14 cellular contexts compared by ENCODE assay signal in the genomic region with DNA sequence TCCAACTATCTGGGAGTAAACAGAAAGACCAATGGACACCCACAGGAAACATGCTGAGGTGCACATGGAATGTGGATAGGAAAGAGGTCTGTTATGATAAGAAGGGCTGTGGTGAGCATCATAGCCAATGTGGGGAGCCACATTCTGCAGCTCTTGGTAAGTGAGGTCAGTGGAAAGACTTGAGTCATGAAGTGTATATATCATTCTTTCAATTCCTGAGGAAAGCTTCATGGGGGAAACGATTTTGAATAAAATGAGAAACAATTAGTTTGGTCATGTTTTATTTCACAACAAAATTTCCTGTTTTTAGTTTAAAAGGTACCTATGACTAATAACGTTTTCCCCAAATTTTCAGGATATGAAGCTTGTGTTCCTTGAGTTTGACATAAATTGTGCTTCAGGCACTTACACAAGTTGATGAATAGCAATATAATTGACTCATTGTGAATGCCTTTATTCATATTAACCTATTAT. TPM values are rescaled to one million over a fixed set of nuclear protein-coding genes. Genes with fewer than 3 reads are reported as not detected.
A peak's percentile ranks its signal among the peaks of the same experiment; 100 is the strongest.
DNase-seq lines count a peak whose midpoint lies in the region; ATAC-seq and TF ChIP-seq lines count a peak whose summit lies in the region.
"Had no signal": no experiment of that assay in that cellular context is flagged by ENCODE, and none has a peak within 500 bp of the region (broad histone marks: within the 10 kb centered on the region; RNA-seq: fewer than 3 reads in every experiment).

No MANE protein-coding gene starts in this region.

- intact Hi-C loops in activated naive CD4-positive, alpha-beta T cell treated with anti-CD3 and anti-CD28 coated beads for 36 hours (cut with micrococcal nuclease) = loop anchor here (1.0 to 5.0 kb wide), 3 partner anchors 203 to 651 kb away; no protein-coding TSS in a partner anchor
- intact Hi-C loops in esophagus squamous epithelium (cut with DNase I) = no loop called here

- H3K9me3 Mint-ChIP-seq in activated naive CD4-positive, alpha-beta T cell treated with anti-CD3 and anti-CD28 coated beads for 36 hours = no peaks in the 10 kb centered on the region
- H3K9me3 Mint-ChIP-seq: activated naive CD4-positive, alpha-beta T cell treated with anti-CD3 and anti-CD28 coated beads, Interleukin-2, amount 10 ng/mL, durations not matched to agents 7 days and 5 days had no signal

- H3K4me3 Mint-ChIP-seq in activated naive CD4-positive, alpha-beta T cell treated with anti-CD3 and anti-CD28 coated beads for 36 hours = no peak overlapping the region
- H3K4me3 Mint-ChIP-seq: activated naive CD4-positive, alpha-beta T cell treated with anti-CD3 and anti-CD28 coated beads, Interleukin-2, amount 10 ng/mL, durations not matched to agents 7 days and 5 days; neural crest cell had no signal

- H3K9ac ChIP-seq in smooth muscle cell (ENCODE audit: low read depth) = no peak overlapping the region

- H3K27me3 Mint-ChIP-seq in activated naive CD4-positive, alpha-beta T cell treated with anti-CD3 and anti-CD28 coated beads for 36 hours (ENCODE audit: low read depth) = peaks cover 3% of the 10 kb centered on the region
- H3K27me3 Mint-ChIP-seq: activated naive CD4-positive, alpha-beta T cell treated with anti-CD3 and anti-CD28 coated beads, Interleukin-2, amount 10 ng/mL, durations not matched to agents 7 days and 5 days had no signal

- H3K4me1 Mint-ChIP-seq in activated naive CD4-positive, alpha-beta T cell treated with anti-CD3 and anti-CD28 coated beads for 36 hours (ENCODE audit: low read depth) = no peaks in the 10 kb centered on the region
- H3K4me1 Mint-ChIP-seq: activated naive CD4-positive, alpha-beta T cell treated with anti-CD3 and anti-CD28 coated beads, Interleukin-2, amount 10 ng/mL, durations not matched to agents 7 days and 5 days had no signal

- H3K27me3 ChIP-seq in smooth muscle cell (ENCODE audit: low read depth) (no peaks in the 10 kb centered on the region), esophagus squamous epithelium (no peaks in the 10 kb centered on the region)
- H3K27me3 ChIP-seq: BE2C had no signal

- H3K36me3 Mint-ChIP-seq in activated naive CD4-positive, alpha-beta T cell treated with anti-CD3 and anti-CD28 coated beads for 36 hours (ENCODE audit: low read depth) = no peaks in the 10 kb centered on the region
- H3K36me3 Mint-ChIP-seq: activated naive CD4-positive, alpha-beta T cell treated with anti-CD3 and anti-CD28 coated beads, Interleukin-2, amount 10 ng/mL, durations not matched to agents 7 days and 5 days had no signal

- peak overlapping the region; percentile 60 for H3K27ac ChIP-seq in epithelial cell of prostate
- peak overlapping the region; percentile 60 for H3K27ac ChIP-seq in smooth muscle cell (ENCODE audit: low read depth)
- no peak overlapping the region for H3K27ac ChIP-seq in esophagus squamous epithelium
- H3K27ac ChIP-seq: HL-60 had no signal

- 59% methylated on average over 2 of the region's 2 CpGs for WGBS in smooth muscle cell (ENCODE audit: low lambda C conversion rate)
- 5 to 16% methylated on average over 2 of the region's 2 CpGs for WGBS in esophagus squamous epithelium, 2 donors

- no peak overlapping the region for H2AFZ ChIP-seq in smooth muscle cell (ENCODE audit: low read depth)

- H3K4me2 ChIP-seq in smooth muscle cell = peak overlapping the region; percentile 27

- no peaks in the 10 kb centered on the region for H3K79me2 ChIP-seq in smooth muscle cell (ENCODE audit: low read depth)

- no peaks in the 10 kb centered on the region for H3F3A ChIP-seq in smooth muscle cell (ENCODE audit: low read depth)

- H3K4me3 ChIP-seq in smooth muscle cell (no peak overlapping the region), esophagus squamous epithelium (no peak overlapping the region)
- H3K4me3 ChIP-seq: HAP-1 had no signal

- peak; percentile 8 for DNase-seq in activated naive CD4-positive, alpha-beta T cell treated with anti-CD3 and anti-CD28 coated beads for 36 hours
- no peak for DNase-seq in activated naive CD4-positive, alpha-beta T cell (lab: John Stamatoyannopoulos, UW)
- DNase-seq in RPMI7951 (ENCODE audit: low read depth) (peak; percentile 97), epithelial cell of prostate (ENCODE audit: low read depth, low spot score) (peak; percentile 80), smooth muscle cell (lab: John Stamatoyannopoulos, UW; ENCODE audit: unreplicated experiment) (no peak), esophagus squamous epithelium (lab: John Stamatoyannopoulos, UW) (no peak)
- DNase-seq: activated naive CD4-positive, alpha-beta T cell treated with anti-CD3 and anti-CD28 coated beads, Interleukin-2, amount 10 ng/mL, durations not matched to agents 7 days and 5 days; BE2C; NCI-H345 had no signal

- H3K4me1 ChIP-seq in smooth muscle cell (ENCODE audit: low read depth) = no peaks in the 10 kb centered on the region
- H3K4me1 ChIP-seq in esophagus squamous epithelium = no peaks in the 10 kb centered on the region
- H3K4me1 ChIP-seq: BE2C, HAP-1 had no signal

- H3K36me3 ChIP-seq in smooth muscle cell (ENCODE audit: low read depth) (no peaks in the 10 kb centered on the region), esophagus squamous epithelium (no peaks in the 10 kb centered on the region)
- H3K36me3 ChIP-seq: BE2C, HAP-1 had no signal

- no peak for TF ChIP-seq CTCF in smooth muscle cell (IDR thresholded peaks at IDR 0.05; ENCODE audit: borderline replicate concordance, insufficient read depth, poor library complexity, severe bottlenecking)
- TF ChIP-seq CTCF in esophagus squamous epithelium (IDR thresholded peaks at IDR 0.05) = no peak

- no peak for TF ChIP-seq POLR2A in esophagus squamous epithelium (IDR thresholded peaks at IDR 0.05)

- H4K20me1 ChIP-seq in smooth muscle cell (ENCODE audit: low read depth) = no peaks in the 10 kb centered on the region

- ATAC-seq in GM21786 (IDR thresholded peaks at IDR 0.05; ENCODE audit: unreplicated experiment) = no peak
- ATAC-seq in GM19324 (IDR thresholded peaks at IDR 0.05; ENCODE audit: low FRiP score, unreplicated experiment) = no peak

- CTCF ChIA-PET in activated naive CD4-positive, alpha-beta T cell treated with anti-CD3 and anti-CD28 coated beads for 36 hours (lab: Charles Lee) = interaction anchor here (0.6 to 2.8 kb wide), 4 partner anchors 8 to 472 kb away, joined by 3 to 10 read pairs (median 4); no protein-coding TSS in a partner anchor

- H3K9me3 ChIP-seq in smooth muscle cell (replicated peaks; ENCODE audit: low read depth) = no peaks in the 10 kb centered on the region
- no peaks in the 10 kb centered on the region for H3K9me3 ChIP-seq in esophagus squamous epithelium
- H3K9me3 ChIP-seq: BE2C, HAP-1 had no signal

- no peak overlapping the region for H3K27ac Mint-ChIP-seq in activated naive CD4-positive, alpha-beta T cell treated with anti-CD3 and anti-CD28 coated beads for 36 hours
- H3K27ac Mint-ChIP-seq: activated naive CD4-positive, alpha-beta T cell treated with anti-CD3 and anti-CD28 coated beads, Interleukin-2, amount 10 ng/mL, durations not matched to agents 7 days and 5 days had no signal

RNA-seq across cellular contexts. Expression of a gene that starts 41.4 kb away (rescaled TPM):
- not detected for total RNA-seq in activated naive CD4-positive, alpha-beta T cell treated with anti-CD3 and anti-CD28 coated beads for 36 hours
- total RNA-seq in RPMI7951 (2014; rRNA removed; shearing (Covaris generic)) = under 0.01 and 0.12 TPM in 2 replicates
- total RNA-seq in smooth muscle cell = 0.09 TPM in 1 of 2 replicates, not detected in the other
- polyA plus RNA-seq in smooth muscle cell = 0.28 TPM in 1 of 2 replicates, not detected in the other
- total RNA-seq in esophagus squamous epithelium = 1 to 10 TPM; 2.6 to 6.7 (median 4.3) TPM
- total RNA-seq: neural crest cell had no signal

Comparison
In these comparisons a context has a peak if more than half of its experiments do, and no peak if none do; other contexts are left out.
1. DNase-seq: peak in activated naive CD4-positive, alpha-beta T cell treated with anti-CD3 and anti-CD28 coated beads for 36 hours (single experiment), RPMI7951 (single experiment) and epithelial cell of prostate (single experiment); none in activated naive CD4-positive, alpha-beta T cell (0 of 4), smooth muscle cell (single experiment) and esophagus squamous epithelium (single experiment).
2. H3K27ac ChIP-seq: peak in epithelial cell of prostate (single experiment) and smooth muscle cell (single experiment); none in esophagus squamous epithelium (0 of 4).